11 cellular contexts compared by ENCODE assay signal in genomic region chr17:59355030-59355694, GRCh38. TPM values are rescaled to one million over a fixed set of nuclear protein-coding genes. Genes with fewer than 3 reads are reported as not detected.
DNase-seq lines count a peak whose midpoint lies in the region; ATAC-seq and TF ChIP-seq lines count a peak whose summit lies in the region.
"Had no signal": no experiment of that assay in that cellular context is flagged by ENCODE, and none has a peak within 500 bp of the region (broad histone marks: within the 10 kb centered on the region; RNA-seq: fewer than 3 reads in every experiment).

No MANE protein-coding gene starts in this region.

- H3K4me3 Mint-ChIP-seq in nephron progenitor cell, result no peak overlapping the region

- H3K36me3 Mint-ChIP-seq in nephron progenitor cell (ENCODE audit: low read depth), result peaks cover 54% of the 10 kb centered on the region

- peaks cover 65% of the 10 kb centered on the region for H3K4me1 Mint-ChIP-seq in nephron progenitor cell

- H3K27ac ChIP-seq in heart left ventricle, result peak overlapping the region in 11 of 12 donors; percentile 5 to 66 (median 41)

- ATAC-seq in heart left ventricle (peak in 2 of 4 donors; percentile 14 to 19), Right ventricle myocardium inferior (no peak), HG03457 (IDR thresholded peaks at IDR 0.05; ENCODE audit: unreplicated experiment) (no peak)

- no peak for TF ChIP-seq CTCF in heart left ventricle (IDR thresholded peaks at IDR 0.05)
- TF ChIP-seq CTCF in nephron progenitor cell (IDR thresholded peaks at IDR 0.05), result no peak

- H3K9me3 Mint-ChIP-seq in nephron progenitor cell, result peaks cover 6% of the 10 kb centered on the region

- peak overlapping the region; percentile 4 for H3K27ac Mint-ChIP-seq in nephron progenitor cell

- H3K9me3 ChIP-seq in heart left ventricle, result peaks cover 0 to 5% (median 0%) of the 10 kb centered on the region in 12 donors

- H3K4me3 ChIP-seq in heart left ventricle, result no peak overlapping the region

- peaks cover 7% of the 10 kb centered on the region for H3K27me3 Mint-ChIP-seq in nephron progenitor cell (ENCODE audit: low read depth, poor library complexity)

- DNase-seq in heart left ventricle (no peak), Right ventricle myocardium inferior (ENCODE audit: missing footprints) (no peak), cerebellum (ENCODE audit: low spot score) (peak; percentile 62), nephron progenitor cell (no peak), NCI-H345 treated with DMSO at 0.1 percent for 48 hours (lab: John Stamatoyannopoulos, UW; ENCODE audit: unreplicated experiment) (no peak), SHP77 treated with DMSO at 0.1 percent for 48 hours (lab: John Stamatoyannopoulos, UW) (no peak), DMS153 (lab: John Stamatoyannopoulos, UW) (no peak)
- DNase-seq: central memory CD4-positive, alpha-beta T cell; GF-D8; NCI-H1436 treated with DMSO at 0.1 percent for 48 hours had no signal

- no peaks in the 10 kb centered on the region for H3K27me3 ChIP-seq in heart left ventricle

- intact Hi-C loops in heart left ventricle (cut with DNase I), result no loop called here
- intact Hi-C loops in Right ventricle myocardium inferior (cut with DNase I), result no loop called here

- H3K4me1 ChIP-seq in heart left ventricle, result peaks cover 0 to 100% (median 82%) of the 10 kb centered on the region in 12 donors

- peaks cover 0 to 45% (median 26%) of the 10 kb centered on the region in 9 donors for H3K36me3 ChIP-seq in heart left ventricle

- 77 to 80% (median 78%) methylated on average over 4 of the region's 4 CpGs for WGBS in heart left ventricle, 4 donors

- TF ChIP-seq POLR2A in heart left ventricle (IDR thresholded peaks at IDR 0.05), result no peak

RNA-seq across cellular contexts. Expression of gene YPEL2, which starts 23.7 kb away (rescaled TPM):
- total RNA-seq in heart left ventricle (10 to 100 TPM; 14.9 to 65.5 (median 40.8) TPM), Right ventricle myocardium inferior (32.7 TPM), cerebellum (12.2 TPM)
- 10 to 100 TPM; 11.6 to 15.4 TPM for polyA plus RNA-seq in heart left ventricle
